ENCODE assay signal across 22 cellular contexts in genomic region chr17:44322236-44322895, GRCh38. TPM values are rescaled to one million over a fixed set of nuclear protein-coding genes. Genes with fewer than 3 reads are reported as not detected.
DNase-seq lines count a peak whose midpoint lies in the region; ATAC-seq and TF ChIP-seq lines count a peak whose summit lies in the region.
"Had no signal": no experiment of that assay in that cellular context is flagged by ENCODE, and none has a peak within 500 bp of the region (broad histone marks: within the 10 kb centered on the region; RNA-seq: fewer than 3 reads in every experiment).

No MANE protein-coding gene starts in this region.

- H3K36me3 Mint-ChIP-seq in stimulated activated naive CD8-positive, alpha-beta T cell treated with anti-CD3 and anti-CD28 coated beads, Interleukin-15, Interleukin-2, amounts not matched to agents 100 ng/mL and 50 ng/mL, for 24 hours (ENCODE audit: low read depth), result peaks cover 14% of the 10 kb centered on the region
- H3K36me3 Mint-ChIP-seq in endodermal cell (ENCODE audit: low read depth), result peaks cover 24% of the 10 kb centered on the region

- peaks cover 50% of the 10 kb centered on the region for H3K36me3 ChIP-seq in NT2/D1 (ENCODE audit: insufficient read depth, insufficient read length, low read length)
- H3K36me3 ChIP-seq in endodermal cell (ENCODE audit: control insufficient read depth, insufficient read depth, low read length), result peaks cover 29% of the 10 kb centered on the region
- H3K36me3 ChIP-seq in prostate gland, result peaks cover 8 to 21% of the 10 kb centered on the region in 2 donors

- no peak for TF ChIP-seq CTCF in endodermal cell (conservative IDR thresholded peaks at IDR 0.05)
- TF ChIP-seq CTCF in prostate gland (IDR thresholded peaks at IDR 0.05), result no peak

- H3K4me3 ChIP-seq in NT2/D1 (ENCODE audit: insufficient read length, low read depth) (no peak overlapping the region), endodermal cell (ENCODE audit: low read length) (no peak overlapping the region), prostate gland (no peak overlapping the region)
- H3K4me3 ChIP-seq: MG63, mucosa of descending colon, SJCRH30, transverse colon had no signal

- H3K9me3 Mint-ChIP-seq in stimulated activated naive CD8-positive, alpha-beta T cell treated with anti-CD3 and anti-CD28 coated beads, Interleukin-15, Interleukin-2, amounts not matched to agents 100 ng/mL and 50 ng/mL, for 24 hours, result no peaks in the 10 kb centered on the region
- no peaks in the 10 kb centered on the region for H3K9me3 Mint-ChIP-seq in endodermal cell
- H3K9me3 Mint-ChIP-seq: stimulated activated naive CD8-positive, alpha-beta T cell treated with anti-CD3 and anti-CD28 coated beads, Interleukin-15, amount 100 ng/mL, for 72 hours had no signal

- peaks cover 23% of the 10 kb centered on the region for H3K4me1 ChIP-seq in NT2/D1 (ENCODE audit: insufficient read depth, insufficient read length)
- no peaks in the 10 kb centered on the region for H3K4me1 ChIP-seq in endodermal cell (ENCODE audit: control insufficient read depth, insufficient read depth, low read length)
- H3K4me1 ChIP-seq in prostate gland (replicated peaks), result peaks cover 6% of the 10 kb centered on the region
- H3K4me1 ChIP-seq: SJCRH30 had no signal

- H3K27me3 ChIP-seq in NT2/D1 (ENCODE audit: insufficient read depth, insufficient read length), result no peaks in the 10 kb centered on the region
- H3K27me3 ChIP-seq in endodermal cell (ENCODE audit: control insufficient read depth, insufficient read depth, low read length, poor library complexity, severe bottlenecking), result no peaks in the 10 kb centered on the region
- H3K27me3 ChIP-seq in prostate gland (replicated peaks; ENCODE audit: insufficient read depth), result no peaks in the 10 kb centered on the region
- H3K27me3 ChIP-seq: MG63, SJCRH30 had no signal

- peaks cover 3% of the 10 kb centered on the region for H3K27me3 Mint-ChIP-seq in stimulated activated naive CD8-positive, alpha-beta T cell treated with anti-CD3 and anti-CD28 coated beads, Interleukin-15, Interleukin-2, amounts not matched to agents 100 ng/mL and 50 ng/mL, for 24 hours
- H3K27me3 Mint-ChIP-seq in endodermal cell (ENCODE audit: insufficient read depth), result peaks cover 2% of the 10 kb centered on the region

- peak overlapping the region; percentile 53 for H3K9ac ChIP-seq in NT2/D1 (ENCODE audit: insufficient read length, low read depth)
- no peak overlapping the region for H3K9ac ChIP-seq in endodermal cell (ENCODE audit: extremely low read depth, low read length, poor library complexity, severe bottlenecking)

- no peaks in the 10 kb centered on the region for H3K9me3 ChIP-seq in NT2/D1 (ENCODE audit: insufficient read depth, low read length)
- H3K9me3 ChIP-seq in endodermal cell (ENCODE audit: control insufficient read depth, low read length), result no peaks in the 10 kb centered on the region
- no peaks in the 10 kb centered on the region for H3K9me3 ChIP-seq in prostate gland
- H3K9me3 ChIP-seq: MG63, mucosa of descending colon, SJCRH30, transverse colon had no signal

- H3K27ac Mint-ChIP-seq in stimulated activated naive CD8-positive, alpha-beta T cell treated with anti-CD3 and anti-CD28 coated beads, Interleukin-15, Interleukin-2, amounts not matched to agents 100 ng/mL and 50 ng/mL, for 24 hours, result no peak overlapping the region
- H3K27ac Mint-ChIP-seq in endodermal cell, result no peak overlapping the region
- H3K27ac Mint-ChIP-seq: stimulated activated naive CD8-positive, alpha-beta T cell treated with anti-CD3 and anti-CD28 coated beads, Interleukin-15, amount 100 ng/mL, for 72 hours had no signal

- TF ChIP-seq POLR2A in prostate gland (IDR thresholded peaks at IDR 0.05), result no peak

- ATAC-seq in stimulated activated naive CD8-positive, alpha-beta T cell treated with anti-CD3 and anti-CD28 coated beads, Interleukin-15, Interleukin-2, amounts not matched to agents 100 U/mL and 50 U/mL, for 24 hours, result no peak
- ATAC-seq: mucosa of descending colon; sciatic nerve; stimulated activated naive CD8-positive, alpha-beta T cell treated with anti-CD3 and anti-CD28 coated beads, Interleukin-15, amount 100 ng/mL, for 72 hours had no signal

- DNase-seq in stimulated activated naive CD8-positive, alpha-beta T cell treated with anti-CD3 and anti-CD28 coated beads, Interleukin-15, Interleukin-2, amounts not matched to agents 100 U/mL and 50 U/mL, for 24 hours, result no peak
- no peak for DNase-seq in NT2/D1 (ENCODE audit: low read depth, low spot score)
- DNase-seq in endodermal cell, result no peak
- no peak for DNase-seq in NCI-H82 (lab: John Stamatoyannopoulos, UW)
- DNase-seq in stimulated activated CD4-positive, alpha-beta T cell treated with anti-CD3 and anti-CD28 coated beads, Interleukin-4, amount 100 ng/mL, for 4 hours, result no peak
- DNase-seq in prostate gland (ENCODE audit: low spot score), result no peak
- DNase-seq: activated CD8-positive, alpha-beta memory T cell treated with anti-CD3 and anti-CD28 coated beads, Interleukin-2, amount 50 U/mL, for 4 hours; activated naive CD4-positive, alpha-beta T cell treated with Interleukin-2 at 50 U/mL for 16 hours; GDM1; MG63; mucosa of descending colon; NCI-H69; OCI-M1; SJCRH30; stimulated activated naive CD8-positive, alpha-beta T cell treated with anti-CD3 and anti-CD28 coated beads, Interleukin-15, amount 100 ng/mL, for 72 hours; T-helper 9 cell; transverse colon had no signal

- H3K27ac ChIP-seq in endodermal cell (ENCODE audit: low read depth, low read length) (no peak overlapping the region), prostate gland (no peak overlapping the region)
- H3K27ac ChIP-seq: SJCRH30, transverse colon had no signal

- 94 to 96% methylated on average over 11 of the region's 11 CpGs for WGBS in endodermal cell (ENCODE audit: insufficient coverage in 1 of 2, insufficient read length in 1 of 2), 2 experiments
- WGBS in prostate gland, result 88% methylated on average over 11 of the region's 11 CpGs

- intact Hi-C loops in prostate gland (cut with DNase I), result no loop called here

- H3K4me3 Mint-ChIP-seq in stimulated activated naive CD8-positive, alpha-beta T cell treated with anti-CD3 and anti-CD28 coated beads, Interleukin-15, Interleukin-2, amounts not matched to agents 100 ng/mL and 50 ng/mL, for 24 hours, result peak overlapping the region; percentile 57
- peak overlapping the region; percentile 78 for H3K4me3 Mint-ChIP-seq in endodermal cell

- H3K4me1 Mint-ChIP-seq in stimulated activated naive CD8-positive, alpha-beta T cell treated with anti-CD3 and anti-CD28 coated beads, Interleukin-15, Interleukin-2, amounts not matched to agents 100 ng/mL and 50 ng/mL, for 24 hours (ENCODE audit: low read depth), result peaks cover 32% of the 10 kb centered on the region
- H3K4me1 Mint-ChIP-seq in endodermal cell, result no peaks in the 10 kb centered on the region

RNA-seq across cellular contexts. Expression of gene SLC25A39, which starts 2.3 kb away (rescaled TPM):
- total RNA-seq in endodermal cell, result 100 to 1,000 TPM; 191 to 201 TPM
- 87.4 TPM for polyA plus RNA-seq in endodermal cell (2013, experiment 1 of 2)
- polyA plus RNA-seq in endodermal cell (2013, experiment 2 of 2), result 82.3 TPM
- total RNA-seq in prostate gland, result 100 to 1,000 TPM; 116 to 132 TPM

RNA-seq across cellular contexts. Expression of gene RUNDC3A, which starts 14.0 kb away (rescaled TPM):
- 1 to 10 TPM; 1.0 to 2.1 TPM for total RNA-seq in endodermal cell
- polyA plus RNA-seq in endodermal cell (2013, experiment 1 of 2), result 21.7 TPM
- 15.4 TPM for polyA plus RNA-seq in endodermal cell (2013, experiment 2 of 2)
- total RNA-seq in prostate gland, result 1 to 10 TPM in 1 of 2 donors, under 1 TPM in 1; 0.68 to 2.9 TPM
- total RNA-seq: fibroblast of lung, H4, osteoblast had no signal
- polyA plus RNA-seq: fibroblast of lung had no signal

RNA-seq across cellular contexts. Expression of gene GRN, which starts 22.7 kb away (rescaled TPM):
- total RNA-seq in endodermal cell (100 to 1,000 TPM; 178 to 205 TPM), prostate gland (100 to 1,000 TPM; 319 to 404 TPM)
- polyA plus RNA-seq in endodermal cell (2013, experiment 1 of 2), result 96.8 TPM
- polyA plus RNA-seq in endodermal cell (2013, experiment 2 of 2), result 86.7 TPM

RNA-seq across cellular contexts. Expression of gene FAM171A2, which starts 41.3 kb away (rescaled TPM):
- total RNA-seq in endodermal cell (10 to 100 TPM; 45.7 to 51.9 TPM), prostate gland (1 to 10 TPM; 1.8 to 6.1 TPM)
- 48.1 TPM for polyA plus RNA-seq in endodermal cell (2013, experiment 1 of 2)
- polyA plus RNA-seq in endodermal cell (2013, experiment 2 of 2), result 43.2 TPM

RNA-seq across cellular contexts. Expression of gene SLC4A1, which starts 54.4 kb away (rescaled TPM):
- total RNA-seq in endodermal cell (under 1 TPM in 1 of 2 donors, not detected in 1; 0.04 TPM), prostate gland (under 1 TPM in 1 of 2 donors, not detected in 1; 0.51 TPM)
- not detected for polyA plus RNA-seq in endodermal cell (2013, experiment 1 of 2)
- 0.04 TPM for polyA plus RNA-seq in endodermal cell (2013, experiment 2 of 2)
- total RNA-seq: fibroblast of lung, H4, mucosa of descending colon, osteoblast, transverse colon had no signal
- polyA plus RNA-seq: fibroblast of lung had no signal
